Comparison of ENCODE assay signal across 17 cellular contexts in the genomic region with DNA sequence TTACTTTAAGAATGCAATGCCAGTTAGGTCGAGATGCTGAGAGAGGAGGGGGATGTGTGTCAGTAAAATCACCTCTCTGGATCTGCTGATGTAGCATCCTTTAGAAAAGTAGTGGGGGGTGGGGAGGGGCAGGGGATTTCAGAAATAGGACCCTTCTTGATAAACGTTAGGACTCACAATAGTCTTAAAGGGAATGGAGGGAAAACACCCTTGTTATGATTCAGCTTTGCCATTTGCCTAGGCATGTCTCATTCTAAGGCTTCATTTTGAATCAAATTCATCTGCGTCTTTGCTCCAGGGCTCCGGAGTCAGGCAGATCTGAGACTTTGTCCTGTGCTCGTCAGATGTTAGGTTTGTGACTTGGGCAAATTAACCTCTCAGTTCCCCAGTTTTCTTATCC. TPM values are rescaled to one million over a fixed set of nuclear protein-coding genes. Genes with fewer than 3 reads are reported as not detected.
DNase-seq lines count a peak whose midpoint lies in the region; ATAC-seq and TF ChIP-seq lines count a peak whose summit lies in the region.
"Had no signal": no experiment of that assay in that cellular context is flagged by ENCODE, and none has a peak within 500 bp of the region (broad histone marks: within the 10 kb centered on the region; RNA-seq: fewer than 3 reads in every experiment).

No MANE protein-coding gene starts in this region.

- H2AFZ ChIP-seq in neural progenitor cell (replicated peaks), result no peak overlapping the region

- TF ChIP-seq EP300 in gastroesophageal sphincter (IDR thresholded peaks at IDR 0.05), result no peak

- DNase-seq in CD8-positive, alpha-beta T cell, result peak in 2 of 7 experiments; percentile 21 to 33
- DNase-seq in activated CD4-positive, alpha-beta T cell treated with anti-CD3 and anti-CD28 coated beads for 36 hours, result peak; percentile 66
- DNase-seq in neural progenitor cell (ENCODE audit: low spot score), result no peak
- DNase-seq in NCI-H345 (lab: John Stamatoyannopoulos, UW), result no peak
- no peak for DNase-seq in G401 (ENCODE audit: low spot score)
- no peak for DNase-seq in HEK293T (ENCODE audit: extremely low spot score)
- DNase-seq: EL, HFFc6, KG1, kidney glomerular epithelial cell, NCI-H2029, nephron progenitor cell had no signal

- H3K4me1 Mint-ChIP-seq in CD8-positive, alpha-beta T cell (ENCODE audit: low read depth), result peaks cover 45% of the 10 kb centered on the region
- peaks cover 42% of the 10 kb centered on the region for H3K4me1 Mint-ChIP-seq in activated CD4-positive, alpha-beta T cell treated with anti-CD3 and anti-CD28 coated beads for 36 hours
- H3K4me1 Mint-ChIP-seq in activated naive CD4-positive, alpha-beta T cell treated with anti-CD3 and anti-CD28 coated beads, Interleukin-2, amount 50 U/mL, for 24 hours, result peaks cover 53% of the 10 kb centered on the region
- H3K4me1 Mint-ChIP-seq in neural progenitor cell, result peaks cover 17% of the 10 kb centered on the region

- no peaks in the 10 kb centered on the region for H3K27me3 ChIP-seq in CD8-positive, alpha-beta T cell (ENCODE audit: insufficient read depth, low read length)
- H3K27me3 ChIP-seq in neural progenitor cell, result no peaks in the 10 kb centered on the region
- no peaks in the 10 kb centered on the region for H3K27me3 ChIP-seq in gastroesophageal sphincter

- H3K79me2 ChIP-seq in neural progenitor cell (ENCODE audit: low read depth), result no peaks in the 10 kb centered on the region

- POLR2A ChIA-PET in CD8-positive, alpha-beta T cell (lab: Charles Lee), result interaction anchor here (1.3 to 2.1 kb wide), 5 partner anchors 13 to 389 kb away, joined by 3 to 4 read pairs (median 4); no protein-coding TSS in a partner anchor
- POLR2A ChIA-PET in activated CD4-positive, alpha-beta T cell treated with anti-CD3 and anti-CD28 coated beads for 36 hours (lab: Charles Lee), result no interaction called here
- POLR2A ChIA-PET in HEK293T (lab: Yijun Ruan, JAX), result no interaction called here

- no peaks in the 10 kb centered on the region for H3K36me3 ChIP-seq in CD8-positive, alpha-beta T cell (ENCODE audit: insufficient read depth, low read length)
- H3K36me3 ChIP-seq in neural progenitor cell (no peaks in the 10 kb centered on the region), gastroesophageal sphincter (no peaks in the 10 kb centered on the region)

- CTCF ChIA-PET in CD8-positive, alpha-beta T cell (lab: Charles Lee), result interaction anchor here (0.7 to 1.3 kb wide), 4 partner anchors 9 to 133 kb away, joined by 3 read pairs; no protein-coding TSS in a partner anchor
- CTCF ChIA-PET in activated CD4-positive, alpha-beta T cell treated with anti-CD3 and anti-CD28 coated beads for 36 hours (lab: Charles Lee), result interaction anchor here (0.6 to 1.3 kb wide), 4 partner anchors 15 to 128 kb away, joined by 3 read pairs; no protein-coding TSS in a partner anchor
- CTCF ChIA-PET in HEK293T (lab: Yijun Ruan, JAX), result interaction anchor here (0.6 kb wide), 1 partner anchor 709 kb away, joined by 12 read pairs; no protein-coding TSS in a partner anchor

- H3K9me3 Mint-ChIP-seq in CD8-positive, alpha-beta T cell, result no peaks in the 10 kb centered on the region
- no peaks in the 10 kb centered on the region for H3K9me3 Mint-ChIP-seq in activated CD4-positive, alpha-beta T cell treated with anti-CD3 and anti-CD28 coated beads for 36 hours (ENCODE audit: low read depth)
- no peaks in the 10 kb centered on the region for H3K9me3 Mint-ChIP-seq in activated naive CD4-positive, alpha-beta T cell treated with anti-CD3 and anti-CD28 coated beads, Interleukin-2, amount 50 U/mL, for 24 hours
- H3K9me3 Mint-ChIP-seq in neural progenitor cell, result no peaks in the 10 kb centered on the region
- H3K9me3 Mint-ChIP-seq: HFFc6, nephron progenitor cell had no signal

- H3F3A ChIP-seq in neural progenitor cell (ENCODE audit: low read depth), result no peaks in the 10 kb centered on the region

- 57 to 64% methylated on average over 3 to 5 of the region's 5 CpGs for WGBS in gastroesophageal sphincter (ENCODE audit: low coverage in 1 of 2), 2 donors

- peak overlapping the region; percentile 61 for H3K4me3 ChIP-seq in CD8-positive, alpha-beta T cell (ENCODE audit: low read depth, low read length)
- no peak overlapping the region for H3K4me3 ChIP-seq in neural progenitor cell
- H3K4me3 ChIP-seq in gastroesophageal sphincter, result no peak overlapping the region
- H3K4me3 ChIP-seq: SK-N-MC had no signal

- no peaks in the 10 kb centered on the region for H3K9me3 ChIP-seq in CD8-positive, alpha-beta T cell (ENCODE audit: low read length)
- H3K9me3 ChIP-seq in neural progenitor cell (ENCODE audit: low read depth), result no peaks in the 10 kb centered on the region
- H3K9me3 ChIP-seq in gastroesophageal sphincter, result no peaks in the 10 kb centered on the region

- H4K20me1 ChIP-seq in neural progenitor cell (ENCODE audit: low read depth), result no peaks in the 10 kb centered on the region

- intact Hi-C loops in CD8-positive, alpha-beta T cell (cut with DNase I, micrococcal nuclease), result loop anchor here (2.0 to 5.0 kb wide), 3 partner anchors 128 to 385 kb away; partner anchors contain the start of gene STAG2 (in 1 of the 2)
- intact Hi-C loops in activated CD4-positive, alpha-beta T cell treated with anti-CD3 and anti-CD28 coated beads for 36 hours (cut with DNase I, micrococcal nuclease), result loop anchor here (1.0 to 10.0 kb wide), 11 partner anchors 11 to 948 kb away; partner anchors contain the start of gene STAG2 (in 1 of the 2)

- H3K4me3 Mint-ChIP-seq in CD8-positive, alpha-beta T cell, result peak overlapping the region; percentile 96
- H3K4me3 Mint-ChIP-seq in activated CD4-positive, alpha-beta T cell treated with anti-CD3 and anti-CD28 coated beads for 36 hours, result peak overlapping the region; percentile 88
- H3K4me3 Mint-ChIP-seq in activated naive CD4-positive, alpha-beta T cell treated with anti-CD3 and anti-CD28 coated beads, Interleukin-2, amount 50 U/mL, for 24 hours, result peak overlapping the region; percentile 93
- no peak overlapping the region for H3K4me3 Mint-ChIP-seq in neural progenitor cell
- H3K4me3 Mint-ChIP-seq: HFFc6, nephron progenitor cell had no signal

- no peak for TF ChIP-seq POLR2A in gastroesophageal sphincter (IDR thresholded peaks at IDR 0.05)

- H3K27ac Mint-ChIP-seq in CD8-positive, alpha-beta T cell, result peak overlapping the region; percentile 98
- H3K27ac Mint-ChIP-seq in activated CD4-positive, alpha-beta T cell treated with anti-CD3 and anti-CD28 coated beads for 36 hours, result peak overlapping the region; percentile 95
- H3K27ac Mint-ChIP-seq in activated naive CD4-positive, alpha-beta T cell treated with anti-CD3 and anti-CD28 coated beads, Interleukin-2, amount 50 U/mL, for 24 hours, result peak overlapping the region; percentile 99
- H3K27ac Mint-ChIP-seq in neural progenitor cell, result peak overlapping the region; percentile 76
- H3K27ac Mint-ChIP-seq: HFFc6, nephron progenitor cell had no signal

- in situ Hi-C loops in G401 (cut with HindIII; ENCODE audit: low sequenced_read_pairs), result no loop called here

- no peak for TF ChIP-seq CTCF in CD8-positive, alpha-beta T cell (IDR thresholded peaks at IDR 0.05)
- no peak for TF ChIP-seq CTCF in neural progenitor cell (IDR thresholded peaks at IDR 0.05)
- TF ChIP-seq CTCF in gastroesophageal sphincter (IDR thresholded peaks at IDR 0.05), result no peak

- no peaks in the 10 kb centered on the region for H3K27me3 Mint-ChIP-seq in CD8-positive, alpha-beta T cell (ENCODE audit: low read depth)
- no peaks in the 10 kb centered on the region for H3K27me3 Mint-ChIP-seq in activated CD4-positive, alpha-beta T cell treated with anti-CD3 and anti-CD28 coated beads for 36 hours
- no peaks in the 10 kb centered on the region for H3K27me3 Mint-ChIP-seq in activated naive CD4-positive, alpha-beta T cell treated with anti-CD3 and anti-CD28 coated beads, Interleukin-2, amount 50 U/mL, for 24 hours
- H3K27me3 Mint-ChIP-seq in neural progenitor cell (ENCODE audit: insufficient read depth, low read depth), result no peaks in the 10 kb centered on the region

- ATAC-seq in CD8-positive, alpha-beta T cell, result peak; percentile 16
- peak; percentile 66 for ATAC-seq in activated CD4-positive, alpha-beta T cell treated with anti-CD3 and anti-CD28 coated beads for 36 hours
- no peak for ATAC-seq in gastroesophageal sphincter

- H3K9ac ChIP-seq in neural progenitor cell, result no peak overlapping the region

- peaks cover 9% of the 10 kb centered on the region for H3K36me3 Mint-ChIP-seq in CD8-positive, alpha-beta T cell
- peaks cover 3% of the 10 kb centered on the region for H3K36me3 Mint-ChIP-seq in activated CD4-positive, alpha-beta T cell treated with anti-CD3 and anti-CD28 coated beads for 36 hours (ENCODE audit: low read depth)
- no peaks in the 10 kb centered on the region for H3K36me3 Mint-ChIP-seq in activated naive CD4-positive, alpha-beta T cell treated with anti-CD3 and anti-CD28 coated beads, Interleukin-2, amount 50 U/mL, for 24 hours
- H3K36me3 Mint-ChIP-seq in neural progenitor cell, result no peaks in the 10 kb centered on the region

- no peak overlapping the region for H3K4me2 ChIP-seq in neural progenitor cell

- peak overlapping the region; percentile 70 for H3K27ac ChIP-seq in CD8-positive, alpha-beta T cell (ENCODE audit: low read depth, low read length)
- H3K27ac ChIP-seq in neural progenitor cell (no peak overlapping the region), gastroesophageal sphincter (no peak overlapping the region)
- H3K27ac ChIP-seq: SK-N-MC had no signal

- H3K4me1 ChIP-seq in CD8-positive, alpha-beta T cell (ENCODE audit: insufficient read depth, low read length), result peaks cover 41% of the 10 kb centered on the region
- peaks cover 12% of the 10 kb centered on the region for H3K4me1 ChIP-seq in neural progenitor cell
- no peaks in the 10 kb centered on the region for H3K4me1 ChIP-seq in gastroesophageal sphincter

TF ChIP-seq in HEK293T, 16 proteins besides CTCF, POLR2A, EP300 and RAD21 (continues in another document):
- TF ChIP-seq HDGF (IDR thresholded peaks at IDR 0.05; ENCODE audit: borderline replicate concordance) (no peak), SP1 (IDR thresholded peaks at IDR 0.05) (no peak), ZNF384 (IDR thresholded peaks at IDR 0.05) (no peak), FOXM1 (IDR thresholded peaks at IDR 0.05; ENCODE audit: borderline replicate concordance) (no peak), FOXK2 (IDR thresholded peaks at IDR 0.05) (no peak), CTBP1 (IDR thresholded peaks at IDR 0.05; ENCODE audit: borderline replicate concordance) (no peak), L3MBTL2 (conservative IDR thresholded peaks at IDR 0.05) (no peak)

RNA-seq across cellular contexts. Expression of gene SH2D1A, which starts 0.9 kb away (rescaled TPM):
- 10 to 100 TPM; 44.4 to 50.3 TPM for total RNA-seq in CD8-positive, alpha-beta T cell
- total RNA-seq in activated CD4-positive, alpha-beta T cell treated with anti-CD3 and anti-CD28 coated beads for 36 hours, result 10 to 100 TPM; 26.8 to 32.5 TPM
- total RNA-seq in neural progenitor cell (ENCODE audit: low replicate concordance), result 0.06 TPM in 1 of 2 replicates, not detected in the other
- total RNA-seq in gastroesophageal sphincter, result 1 to 10 TPM in 2 of 4 donors, under 1 TPM in 2; 0.54 to 7.7 (median 1.7) TPM
- total RNA-seq in G401 (2014; rRNA removed; shearing (Covaris generic)), result not detected in 2 replicates
- total RNA-seq: astrocyte, glomerular endothelial cell, HFFc6 had no signal

RNA-seq across cellular contexts. Expression of gene TEX13D, which starts 14.8 kb away (rescaled TPM):
- not detected for total RNA-seq in CD8-positive, alpha-beta T cell
- not detected for total RNA-seq in activated CD4-positive, alpha-beta T cell treated with anti-CD3 and anti-CD28 coated beads for 36 hours
- total RNA-seq in neural progenitor cell (ENCODE audit: low replicate concordance) (not detected in 2 replicates), gastroesophageal sphincter (1 to 10 TPM in 1 of 4 donors, under 1 TPM in 1, not detected in 2; 0.17 to 1.2 TPM)
- total RNA-seq in G401 (2014; rRNA removed; shearing (Covaris generic)), result not detected in 2 replicates
- total RNA-seq: astrocyte, glomerular endothelial cell, HFFc6 had no signal
